20 cellular contexts compared by ENCODE assay signal in genomic region chr5:118968925-118969375, GRCh38. TPM values are rescaled to one million over a fixed set of nuclear protein-coding genes. Genes with fewer than 3 reads are reported as not detected.
DNase-seq lines count a peak whose midpoint lies in the region; ATAC-seq, FAIRE-seq and TF ChIP-seq lines count a peak whose summit lies in the region.
"Had no signal": no experiment of that assay in that cellular context is flagged by ENCODE, and none has a peak within 500 bp of the region (broad histone marks: within the 10 kb centered on the region; RNA-seq: fewer than 3 reads in every experiment).

No MANE protein-coding gene starts in this region.

- peaks cover 6 to 21% of the 10 kb centered on the region in 2 donors for H3K4me1 Mint-ChIP-seq in immature natural killer cell

- H3K4me1 ChIP-seq in heart right ventricle = peaks cover 0 to 15% (median 7%) of the 10 kb centered on the region in 9 donors
- no peaks in the 10 kb centered on the region for H3K4me1 ChIP-seq in upper lobe of right lung
- H3K4me1 ChIP-seq: BLaER1, foreskin keratinocyte had no signal

- 0 out of 2 replicates have a peak, but pooled peaks cover 2% of the 10 kb centered on the region for H3K9me3 ChIP-seq in MG63
- no peaks in the 10 kb centered on the region for H3K9me3 ChIP-seq in heart right ventricle
- H3K9me3 ChIP-seq in upper lobe of right lung = no peaks in the 10 kb centered on the region

- in situ Hi-C loops in astrocyte of the cerebellum (cut with HindIII; ENCODE audit: low sequenced_read_pairs) = no loop called here

- no peak for FAIRE-seq in frontal cortex (lab: Jason Lieb, UNC)

- H3K27ac Mint-ChIP-seq in immature natural killer cell = no peak overlapping the region
- H3K27ac Mint-ChIP-seq: activated CD8-positive, alpha-beta T cell treated with anti-CD3 and anti-CD28 coated beads, Interleukin-2, amount 10 ng/mL, durations not matched to agents 7 days and 5 days; activated naive CD4-positive, alpha-beta T cell treated with anti-CD3 and anti-CD28 coated beads, Interleukin-2, amount 50 U/mL, for 72 hours; type B pancreatic cell had no signal

- WGBS in heart right ventricle, 2 donors = 48 to 54% methylated on average over 4 of the region's 4 CpGs

- H3K27me3 Mint-ChIP-seq in immature natural killer cell (ENCODE audit: low read depth in 3 of 3) = peaks cover 0 to 2% (median 1%) of the 10 kb centered on the region in 3 donors
- H3K27me3 Mint-ChIP-seq: type B pancreatic cell had no signal

- no peak overlapping the region for H3K4me3 Mint-ChIP-seq in immature natural killer cell
- H3K4me3 Mint-ChIP-seq: activated CD8-positive, alpha-beta T cell treated with anti-CD3 and anti-CD28 coated beads, Interleukin-2, amount 10 ng/mL, durations not matched to agents 7 days and 5 days; type B pancreatic cell had no signal

- ATAC-seq in heart right ventricle = peak; percentile 42 to 92 (median 70)
- ATAC-seq in upper lobe of right lung = no peak
- ATAC-seq in HG03097 (IDR thresholded peaks at IDR 0.05; ENCODE audit: low FRiP score, unreplicated experiment) = no peak
- ATAC-seq: activated CD8-positive, alpha-beta T cell treated with anti-CD3 and anti-CD28 coated beads, Interleukin-2, amount 10 ng/mL, durations not matched to agents 7 days and 5 days; activated naive CD4-positive, alpha-beta T cell treated with anti-CD3 and anti-CD28 coated beads, Interleukin-2, amount 50 U/mL, for 72 hours; foreskin keratinocyte had no signal

- DNase-seq in MG63 (peak; percentile 67), astrocyte of the cerebellum (ENCODE audit: low read depth) (peak; percentile 11), heart right ventricle (peak in 1 of 2 donors; percentile 21), renal cortical epithelial cell (ENCODE audit: low read depth) (peak; percentile 22), frontal cortex (ENCODE audit: low spot score in 2 of 2) (no peak), immature natural killer cell (no peak), upper lobe of right lung (no peak)
- DNase-seq: activated CD8-positive, alpha-beta T cell treated with anti-CD3 and anti-CD28 coated beads, Interleukin-2, amount 10 ng/mL, durations not matched to agents 7 days and 5 days; activated T-cell treated with anti-CD3 and anti-CD28 coated beads, Interleukin-2, amount 50 U/mL, for 48 hours; cerebellar nuclear complex; foreskin keratinocyte; KG1; NCI-H1092; NCI-H2081 treated with DMSO at 0.1 percent for 48 hours; NCI-H748 treated with DMSO at 0.1 percent for 48 hours; stimulated activated naive CD4-positive, alpha-beta T cell treated with Interleukin-2 at 50 U/mL for 16 hours had no signal

- TF ChIP-seq CTCF in astrocyte of the cerebellum (IDR thresholded peaks at IDR 0.05; ENCODE audit: low read depth, low read length, missing control alignments) (no peak), heart right ventricle (IDR thresholded peaks at IDR 0.05) (no peak), upper lobe of right lung (IDR thresholded peaks at IDR 0.05) (no peak)

- H3K4me3 ChIP-seq in MG63 (no peak overlapping the region), astrocyte of the cerebellum (ENCODE audit: low read depth, low read length) (no peak overlapping the region), heart right ventricle (no peak overlapping the region), upper lobe of right lung (no peak overlapping the region)
- H3K4me3 ChIP-seq: BLaER1 had no signal

- intact Hi-C loops in heart right ventricle (cut with DNase I) (no loop called here), upper lobe of right lung (cut with DNase I) (no loop called here)

- peaks cover 0 to 4% (median 3%) of the 10 kb centered on the region in 3 donors for H3K36me3 Mint-ChIP-seq in immature natural killer cell
- H3K36me3 Mint-ChIP-seq: type B pancreatic cell had no signal

- no peaks in the 10 kb centered on the region for H3K27me3 ChIP-seq in MG63
- H3K27me3 ChIP-seq in heart right ventricle = no peaks in the 10 kb centered on the region
- no peaks in the 10 kb centered on the region for H3K27me3 ChIP-seq in upper lobe of right lung
- H3K27me3 ChIP-seq: BLaER1, foreskin keratinocyte had no signal

- H3K27ac ChIP-seq in heart right ventricle = no peak overlapping the region
- H3K27ac ChIP-seq in upper lobe of right lung = no peak overlapping the region
- H3K27ac ChIP-seq: BLaER1, foreskin keratinocyte had no signal

- H3K36me3 ChIP-seq in MG63 (no peaks in the 10 kb centered on the region), heart right ventricle (no peaks in the 10 kb centered on the region), upper lobe of right lung (no peaks in the 10 kb centered on the region)
- H3K36me3 ChIP-seq: BLaER1 had no signal

- H3K9me3 Mint-ChIP-seq in immature natural killer cell = no peaks in the 10 kb centered on the region

RNA-seq across cellular contexts. Expression of gene DTWD2, which starts 19.4 kb away (rescaled TPM):
- total RNA-seq in MG63 (2014; rRNA removed; shearing (Covaris generic); ENCODE audit: low replicate concordance) = 6.3 and 8.3 TPM in 2 replicates
- 10 to 100 TPM in 8 of 10 donors, 1 to 10 TPM in 2; 8.9 to 14.8 (median 12.8) TPM for total RNA-seq in heart right ventricle
- polyA plus RNA-seq in heart right ventricle = 10 to 100 TPM in 1 of 2 donors, 1 to 10 TPM in 1; 1.7 to 15.7 TPM
- total RNA-seq in renal cortical epithelial cell = 9.9 and 16.8 TPM in 2 replicates
- 11.8 TPM for total RNA-seq in frontal cortex
- polyA plus RNA-seq in immature natural killer cell = 1 to 10 TPM; 2.0 to 4.2 (median 2.9) TPM
- 8.5 TPM for total RNA-seq in upper lobe of right lung

Comparison
In these comparisons a context has a peak if more than half of its experiments do, and no peak if none do; other contexts are left out.
1. DNase-seq: peak in MG63 (single experiment), astrocyte of the cerebellum (single experiment) and renal cortical epithelial cell (single experiment); none in frontal cortex (0 of 2), immature natural killer cell (0 of 3) and upper lobe of right lung (single experiment).
2. ATAC-seq: peak in heart right ventricle (8 of 8); none in upper lobe of right lung (single experiment) and HG03097 (single experiment).